ENCODE assay signal across 8 cellular contexts in the genomic region with DNA sequence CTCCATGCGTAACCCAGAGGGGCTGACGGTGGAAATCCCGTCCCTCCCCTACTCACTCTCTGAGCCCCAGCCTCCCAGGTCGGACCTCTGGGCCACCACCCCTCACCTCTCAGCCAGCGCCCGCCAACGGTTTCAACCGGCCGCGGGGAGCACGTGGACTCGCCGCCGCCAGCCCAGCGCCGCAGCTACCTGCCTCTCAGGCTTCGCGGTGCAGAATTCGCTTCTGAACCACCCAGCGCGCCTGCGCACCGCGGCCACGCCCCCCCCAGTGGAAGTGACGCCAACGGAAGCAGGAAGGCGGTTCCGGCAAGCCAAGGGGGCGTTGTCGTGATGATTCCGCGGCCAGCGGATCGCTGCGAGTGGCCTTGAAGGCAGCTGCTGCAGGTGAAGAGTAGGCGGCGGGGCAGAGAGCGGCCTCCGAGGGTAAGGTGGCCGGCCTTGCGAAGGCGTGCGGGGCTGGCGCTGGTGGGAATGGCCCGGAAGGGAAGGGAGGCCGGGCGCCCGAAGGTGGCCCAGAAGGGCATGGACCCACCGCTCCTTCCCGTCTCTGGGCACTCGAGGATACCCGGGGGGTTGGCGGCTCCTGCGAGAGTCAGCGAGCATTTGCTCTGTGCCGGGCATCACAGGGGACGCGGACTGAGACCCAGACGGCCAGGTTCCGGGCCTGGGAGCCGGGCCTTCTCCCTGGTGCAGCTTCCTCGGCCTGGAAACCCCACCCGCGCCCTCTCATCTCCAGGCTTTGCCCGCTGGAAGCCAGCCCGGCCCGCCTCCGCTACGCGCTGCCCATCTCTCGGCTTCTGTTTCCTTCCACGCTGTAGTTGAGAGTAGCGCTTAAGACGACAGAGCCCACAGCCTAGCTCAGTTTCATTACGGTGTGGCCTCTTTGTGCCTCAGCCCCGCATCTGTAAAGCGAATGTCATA. TPM values are rescaled to one million over a fixed set of nuclear protein-coding genes. Genes with fewer than 3 reads are reported as not detected.
DNase-seq lines count a peak whose midpoint lies in the region; ATAC-seq and TF ChIP-seq lines count a peak whose summit lies in the region.

A gene with protein sequence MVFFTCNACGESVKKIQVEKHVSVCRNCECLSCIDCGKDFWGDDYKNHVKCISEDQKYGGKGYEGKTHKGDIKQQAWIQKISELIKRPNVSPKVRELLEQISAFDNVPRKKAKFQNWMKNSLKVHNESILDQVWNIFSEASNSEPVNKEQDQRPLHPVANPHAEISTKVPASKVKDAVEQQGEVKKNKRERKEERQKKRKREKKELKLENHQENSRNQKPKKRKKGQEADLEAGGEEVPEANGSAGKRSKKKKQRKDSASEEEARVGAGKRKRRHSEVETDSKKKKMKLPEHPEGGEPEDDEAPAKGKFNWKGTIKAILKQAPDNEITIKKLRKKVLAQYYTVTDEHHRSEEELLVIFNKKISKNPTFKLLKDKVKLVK (minus strand): TSS at position 225 of the 921 bp plus-strand sequence. CDS start 6,412 bp downstream, outside the sequence.
A gene with protein sequence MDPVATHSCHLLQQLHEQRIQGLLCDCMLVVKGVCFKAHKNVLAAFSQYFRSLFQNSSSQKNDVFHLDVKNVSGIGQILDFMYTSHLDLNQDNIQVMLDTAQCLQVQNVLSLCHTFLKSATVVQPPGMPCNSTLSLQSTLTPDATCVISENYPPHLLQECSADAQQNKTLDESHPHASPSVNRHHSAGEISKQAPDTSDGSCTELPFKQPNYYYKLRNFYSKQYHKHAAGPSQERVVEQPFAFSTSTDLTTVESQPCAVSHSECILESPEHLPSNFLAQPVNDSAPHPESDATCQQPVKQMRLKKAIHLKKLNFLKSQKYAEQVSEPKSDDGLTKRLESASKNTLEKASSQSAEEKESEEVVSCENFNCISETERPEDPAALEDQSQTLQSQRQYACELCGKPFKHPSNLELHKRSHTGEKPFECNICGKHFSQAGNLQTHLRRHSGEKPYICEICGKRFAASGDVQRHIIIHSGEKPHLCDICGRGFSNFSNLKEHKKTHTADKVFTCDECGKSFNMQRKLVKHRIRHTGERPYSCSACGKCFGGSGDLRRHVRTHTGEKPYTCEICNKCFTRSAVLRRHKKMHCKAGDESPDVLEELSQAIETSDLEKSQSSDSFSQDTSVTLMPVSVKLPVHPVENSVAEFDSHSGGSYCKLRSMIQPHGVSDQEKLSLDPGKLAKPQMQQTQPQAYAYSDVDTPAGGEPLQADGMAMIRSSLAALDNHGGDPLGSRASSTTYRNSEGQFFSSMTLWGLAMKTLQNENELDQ (plus strand): TSS at position 322 of the 921 bp plus-strand sequence. CDS start 9,695 bp downstream, outside the sequence.

- H3K4me3 Mint-ChIP-seq in WTC11, result peak within 1 kb of the TSS; percentile 94
- H3K4me3 Mint-ChIP-seq in immature natural killer cell, result peak within 1 kb of the TSS; percentile 94 to 98 (median 96)

- POLR2A ChIA-PET in AG04450 (lab: Yijun Ruan, JAX), result interaction anchor here (1.3 to 1.5 kb wide), 2 partner anchors 9 to 150 kb away, joined by 3 read pairs; no protein-coding TSS in a partner anchor
- POLR2A ChIA-PET in WTC11 (lab: Charles Lee), result interaction anchor here (1.2 kb wide), 1 partner anchor 42 kb away, joined by 3 read pairs; a partner anchor contains a TSS

- no peaks in the 10 kb centered on the region for H3F3A ChIP-seq in smooth muscle cell (ENCODE audit: low read depth)

- H3K27me3 ChIP-seq in AG04450 (ENCODE audit: control insufficient read depth, insufficient read depth, low read length) (no peaks in the 10 kb centered on the region), smooth muscle cell (ENCODE audit: low read depth) (no peaks in the 10 kb centered on the region)

- H3K27ac ChIP-seq in AG04450 (ENCODE audit: low read depth, low read length) (peak within 1 kb of the TSS; percentile 65), smooth muscle cell (ENCODE audit: low read depth) (peak within 1 kb of the TSS; percentile 27)

- H3K9ac ChIP-seq in smooth muscle cell (ENCODE audit: low read depth), result peak within 1 kb of the TSS; percentile 63

- H3K36me3 ChIP-seq in smooth muscle cell (ENCODE audit: low read depth), result no peaks in the 10 kb centered on the region

- peaks cover 70% of the 10 kb centered on the region for H3K79me2 ChIP-seq in smooth muscle cell (ENCODE audit: low read depth)

- WGBS in smooth muscle cell (ENCODE audit: low lambda C conversion rate), result under 1% methylated on average over 76 of the region's 78 CpGs

- peak within 1 kb of the TSS; percentile 96 for H3K4me3 ChIP-seq in AG04450 (ENCODE audit: low read depth, low read length)
- H3K4me3 ChIP-seq in cardiac fibroblast (replicated peaks in 1 of 2; ENCODE audit: low read depth in 2 of 2, low read length in 2 of 2), result peak within 1 kb of the TSS; percentile 91 to 97
- H3K4me3 ChIP-seq in smooth muscle cell, result peak within 1 kb of the TSS; percentile 86

- peaks cover 5% of the 10 kb centered on the region; the same call in 1 of the 2 replicates for H3K9me3 ChIP-seq in AG04450 (ENCODE audit: control insufficient read depth, insufficient read depth, low read length)
- no peaks in the 10 kb centered on the region for H3K9me3 ChIP-seq in smooth muscle cell (replicated peaks; ENCODE audit: low read depth)

- ATAC-seq in GM18867 (IDR thresholded peaks at IDR 0.05; ENCODE audit: unreplicated experiment) (peak; percentile 89), HG03097 (IDR thresholded peaks at IDR 0.05; ENCODE audit: low FRiP score, unreplicated experiment) (peak; percentile 80), WTC11 (peak; percentile 91)

- H3K27ac Mint-ChIP-seq in WTC11 (peak within 1 kb of the TSS; percentile 72; the same call in 1 of the 2 replicates), immature natural killer cell (peak within 1 kb of the TSS; percentile 83 to 96 (median 94))

- H3K27me3 Mint-ChIP-seq in WTC11 (ENCODE audit: low read depth) (no peaks in the 10 kb centered on the region), immature natural killer cell (ENCODE audit: low read depth in 3 of 3) (peaks cover 5 to 10% (median 6%) of the 10 kb centered on the region in 3 donors)

- DNase-seq in AG04450 (ENCODE audit: low read depth, low spot score), result peak; percentile 66
- DNase-seq in NCI-H2171 treated with DMSO at 0.1 percent for 48 hours (lab: John Stamatoyannopoulos, UW), result peak; percentile 63
- peak; percentile 98 for DNase-seq in WTC11 (ENCODE audit: low spot score)
- DNase-seq in cardiac fibroblast (ENCODE audit: low read depth in 2 of 2), result peak; percentile 89 to 92
- peak; percentile 97 to 98 (median 98) for DNase-seq in immature natural killer cell
- DNase-seq in smooth muscle cell (lab: John Stamatoyannopoulos, UW; ENCODE audit: unreplicated experiment), result peak; percentile 89

- H3K4me2 ChIP-seq in smooth muscle cell, result peak within 1 kb of the TSS; percentile 89

- H3K36me3 Mint-ChIP-seq in WTC11, result peaks cover 19% of the 10 kb centered on the region
- H3K36me3 Mint-ChIP-seq in immature natural killer cell, result peaks cover 13 to 18% (median 16%) of the 10 kb centered on the region in 3 donors

- H2AFZ ChIP-seq in smooth muscle cell (ENCODE audit: low read depth), result peak within 1 kb of the TSS; percentile 93

- H3K4me1 Mint-ChIP-seq in WTC11 (peaks cover 23% of the 10 kb centered on the region), immature natural killer cell (peaks cover 58 to 78% of the 10 kb centered on the region in 2 donors)

- peaks cover 6% of the 10 kb centered on the region for H3K4me1 ChIP-seq in smooth muscle cell (ENCODE audit: low read depth)

- H4K20me1 ChIP-seq in smooth muscle cell (ENCODE audit: low read depth), result peaks cover 6% of the 10 kb centered on the region

- CTCF ChIA-PET in AG04450 (lab: Charles Lee), result no interaction called here
- CTCF ChIA-PET in WTC11 (lab: Charles Lee), result interaction anchor here (0.7 to 0.9 kb wide), 3 partner anchors 30 to 49 kb away, joined by 3 read pairs; no protein-coding TSS in a partner anchor

- H3K9me3 Mint-ChIP-seq in WTC11, result peaks cover 4% of the 10 kb centered on the region; the same call in 1 of the 2 replicates
- no peaks in the 10 kb centered on the region for H3K9me3 Mint-ChIP-seq in immature natural killer cell

- TF ChIP-seq CTCF in AG04450 (IDR thresholded peaks at IDR 0.05; ENCODE audit: low read depth, low read length), result no peak
- no peak for TF ChIP-seq CTCF in WTC11 (IDR thresholded peaks at IDR 0.05)
- no peak for TF ChIP-seq CTCF in cardiac fibroblast (IDR thresholded peaks at IDR 0.05; ENCODE audit: low read depth, low read length)
- TF ChIP-seq CTCF in smooth muscle cell (IDR thresholded peaks at IDR 0.05; ENCODE audit: borderline replicate concordance, insufficient read depth, poor library complexity, severe bottlenecking), result no peak

TF ChIP-seq in WTC11, 78 proteins besides CTCF, POLR2A, EP300 and RAD21 (continues in another document):
- TF ChIP-seq, protein P1, sequence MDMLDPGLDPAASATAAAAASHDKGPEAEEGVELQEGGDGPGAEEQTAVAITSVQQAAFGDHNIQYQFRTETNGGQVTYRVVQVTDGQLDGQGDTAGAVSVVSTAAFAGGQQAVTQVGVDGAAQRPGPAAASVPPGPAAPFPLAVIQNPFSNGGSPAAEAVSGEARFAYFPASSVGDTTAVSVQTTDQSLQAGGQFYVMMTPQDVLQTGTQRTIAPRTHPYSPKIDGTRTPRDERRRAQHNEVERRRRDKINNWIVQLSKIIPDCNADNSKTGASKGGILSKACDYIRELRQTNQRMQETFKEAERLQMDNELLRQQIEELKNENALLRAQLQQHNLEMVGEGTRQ (CRISPR knock-in tag; IDR thresholded peaks at IDR 0.05), result peak; percentile 66; the same call in 1 of the 2 replicates
- TF ChIP-seq, protein P2, sequence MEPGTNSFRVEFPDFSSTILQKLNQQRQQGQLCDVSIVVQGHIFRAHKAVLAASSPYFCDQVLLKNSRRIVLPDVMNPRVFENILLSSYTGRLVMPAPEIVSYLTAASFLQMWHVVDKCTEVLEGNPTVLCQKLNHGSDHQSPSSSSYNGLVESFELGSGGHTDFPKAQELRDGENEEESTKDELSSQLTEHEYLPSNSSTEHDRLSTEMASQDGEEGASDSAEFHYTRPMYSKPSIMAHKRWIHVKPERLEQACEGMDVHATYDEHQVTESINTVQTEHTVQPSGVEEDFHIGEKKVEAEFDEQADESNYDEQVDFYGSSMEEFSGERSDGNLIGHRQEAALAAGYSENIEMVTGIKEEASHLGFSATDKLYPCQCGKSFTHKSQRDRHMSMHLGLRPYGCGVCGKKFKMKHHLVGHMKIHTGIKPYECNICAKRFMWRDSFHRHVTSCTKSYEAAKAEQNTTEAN (CRISPR knock-in tag; IDR thresholded peaks at IDR 0.05), result no peak
- TF ChIP-seq SMAD3 (CRISPR knock-in tag; IDR thresholded peaks at IDR 0.05; ENCODE audit: borderline replicate concordance), result peak; percentile 77; the same call in 1 of the 2 replicates

RNA-seq across cellular contexts. Expression of the first gene that starts in this region (rescaled TPM):
- polyA plus RNA-seq in AG04450 (2011; rRNA removed) (5.5 and 7.8 TPM in 2 replicates), immature natural killer cell (10 to 100 TPM; 48.8 to 60.7 (median 54.6) TPM), smooth muscle cell (8.1 and 11.4 TPM in 2 replicates)
- polyA minus RNA-seq in AG04450 (2011; rRNA and poly(A)+ RNA removed), result 1.1 and 2.6 TPM in 2 replicates
- total RNA-seq in WTC11 (2021) (32.1 to 36.8 TPM (median 34.1 TPM) in 3 replicates), smooth muscle cell (12.5 and 13.7 TPM in 2 replicates)

RNA-seq across cellular contexts. Expression of the second gene that starts in this region (rescaled TPM):
- polyA plus RNA-seq in AG04450 (2011; rRNA removed) (3.9 and 4.6 TPM in 2 replicates), immature natural killer cell (1 to 10 TPM; 3.2 to 6.9 (median 4.6) TPM), smooth muscle cell (4.2 and 4.6 TPM in 2 replicates)
- polyA minus RNA-seq in AG04450 (2011; rRNA and poly(A)+ RNA removed), result 7.1 and 8.8 TPM in 2 replicates
- total RNA-seq in WTC11 (2021) (4.4 to 7.4 TPM (median 5.6 TPM) in 3 replicates), smooth muscle cell (4.3 and 6.3 TPM in 2 replicates)

Comparison
In these comparisons a context has a peak if more than half of its experiments do, and no peak if none do; other contexts are left out.
1. Peak in every context shown above with its lines: DNase-seq, ATAC-seq, H3K4me3 ChIP-seq and H3K27ac ChIP-seq.